Comparison of ENCODE assay signal across 12 cellular contexts in the genomic region with DNA sequence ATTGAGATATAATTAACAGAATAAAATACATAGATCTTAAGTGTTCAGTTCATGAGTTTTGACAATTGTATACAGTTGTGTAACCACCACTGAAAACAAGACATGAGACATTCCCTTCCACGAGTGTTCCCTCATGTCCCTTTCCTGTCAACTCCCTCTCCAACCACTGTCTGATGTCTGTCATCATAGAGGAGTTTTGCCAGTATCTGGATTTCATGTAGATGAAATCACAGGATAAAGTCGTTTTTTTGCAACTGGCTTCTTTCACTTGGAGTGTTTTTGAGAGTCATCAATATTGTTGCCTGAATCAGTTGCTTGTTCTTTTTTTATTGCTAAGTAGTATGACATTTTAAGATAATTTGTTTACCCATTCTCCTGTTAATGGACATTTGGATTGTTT.
"Had no signal": no experiment of that assay in that cellular context is flagged by ENCODE, and none has a peak within 500 bp of the region (broad histone marks: within the 10 kb centered on the region; RNA-seq: fewer than 3 reads in every experiment).

No MANE protein-coding gene starts in this region.

- H3K9me3 ChIP-seq: tibial nerve, uterus had no signal

- H3K27me3 ChIP-seq: tibial nerve, uterus had no signal

- DNase-seq: activated CD4-positive, alpha-beta T cell treated with anti-CD3 and anti-CD28 coated beads for 48 hours; activated CD8-positive, alpha-beta T cell treated with anti-CD3 and anti-CD28 coated beads for 36 hours; activated effector memory CD4-positive, alpha-beta T cell treated with Interleukin-2 at 50 U/mL for 16 hours; activated naive CD4-positive, alpha-beta T cell treated with anti-CD3 and anti-CD28 coated beads, Interleukin-2, amount 50 U/mL, for 16 hours; activated T-cell treated with anti-CD3 and anti-CD28 coated beads, Interleukin-2, amount 50 U/mL, for 4 hours; erythroblast; stimulated activated CD4-positive, alpha-beta T cell treated with anti-CD3 and anti-CD28 coated beads, Interleukin-2, amount 100 ng/mL, for 48 hours; stimulated activated naive B cell treated with anti-CD40 and anti-IgM and Interleukin-4, amounts not matched to agents 10 μg/mL and 1 μg/mL and 100 μg/mL, for 72 hours; T-helper 2 cell; uterus had no signal

- ATAC-seq: activated CD8-positive, alpha-beta T cell treated with anti-CD3 and anti-CD28 coated beads for 36 hours; activated T-cell treated with anti-CD3 and anti-CD28 coated beads, Interleukin-2, amount 50 U/mL, for 4 hours; stimulated activated naive B cell treated with anti-CD40 and anti-IgM and Interleukin-4, amounts not matched to agents 10 μg/mL and 1 μg/mL and 100 μg/mL, for 72 hours; WTC11 had no signal

- H3K4me1 Mint-ChIP-seq: stimulated activated naive B cell treated with anti-CD40 and anti-IgM and Interleukin-4, amounts not matched to agents 10 μg/mL and 1 μg/mL and 100 μg/mL, for 72 hours; WTC11 had no signal

- H3K27ac ChIP-seq: tibial nerve, uterus had no signal

- H3K27ac Mint-ChIP-seq: activated CD8-positive, alpha-beta T cell treated with anti-CD3 and anti-CD28 coated beads for 36 hours; stimulated activated naive B cell treated with anti-CD40 and anti-IgM and Interleukin-4, amounts not matched to agents 10 μg/mL and 1 μg/mL and 100 μg/mL, for 72 hours; WTC11 had no signal

- H3K4me3 ChIP-seq: tibial nerve, uterus had no signal

- H3K27me3 Mint-ChIP-seq: activated CD8-positive, alpha-beta T cell treated with anti-CD3 and anti-CD28 coated beads for 36 hours had no signal

- H3K4me1 ChIP-seq: tibial nerve, uterus had no signal

- H3K36me3 ChIP-seq: uterus had no signal

- H3K4me3 Mint-ChIP-seq: activated CD8-positive, alpha-beta T cell treated with anti-CD3 and anti-CD28 coated beads for 36 hours; activated T-cell treated with anti-CD3 and anti-CD28 coated beads, Interleukin-2, amount 50 U/mL, for 4 hours; stimulated activated naive B cell treated with anti-CD40 and anti-IgM and Interleukin-4, amounts not matched to agents 10 μg/mL and 1 μg/mL and 100 μg/mL, for 72 hours; WTC11 had no signal
